In the genomic region with DNA sequence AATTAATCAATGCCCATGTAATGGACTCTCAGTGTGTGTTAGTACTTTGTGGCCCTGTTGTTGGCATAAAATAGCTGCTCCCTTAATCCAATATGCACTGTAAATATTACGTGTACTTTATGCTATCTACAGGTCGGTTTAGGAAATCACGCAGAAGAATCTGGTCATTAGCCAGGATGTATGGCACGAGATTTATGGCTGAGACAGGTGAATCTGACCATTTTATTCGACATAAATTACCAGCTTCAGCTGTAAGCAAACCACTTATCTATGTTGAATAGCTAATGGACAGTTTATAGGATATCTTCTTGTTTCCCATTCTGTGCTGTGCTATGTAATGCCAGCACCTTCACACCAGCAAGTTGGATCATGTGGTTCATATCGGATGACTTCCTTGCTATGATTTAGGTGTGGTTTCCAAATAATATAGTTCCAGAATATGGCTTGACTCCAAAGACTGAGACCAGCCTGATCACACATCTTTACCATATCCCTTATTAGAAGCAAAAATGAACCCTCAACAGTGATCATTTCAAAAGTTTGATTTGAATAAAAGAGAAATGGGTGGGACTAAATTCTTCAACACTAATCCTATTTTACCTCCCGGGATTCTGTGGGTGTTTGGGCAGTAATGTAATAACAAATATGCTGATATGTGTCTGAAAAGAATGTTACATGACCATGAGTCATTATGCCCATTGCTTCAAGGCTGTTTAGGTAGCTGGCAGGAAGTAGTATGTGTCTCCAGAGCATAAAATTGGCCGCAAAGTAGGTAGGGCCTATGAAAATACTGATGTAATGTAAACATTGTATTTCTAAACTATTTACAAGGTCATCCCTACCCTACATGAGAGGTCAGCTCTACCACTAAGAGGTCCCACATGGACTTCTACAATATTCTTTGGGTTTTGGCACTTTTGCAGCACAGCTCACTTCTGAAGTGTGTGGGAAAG, we compare ENCODE assay signal across 11 cellular contexts.
DNase-seq lines count a peak whose midpoint lies in the region; ATAC-seq lines count a peak whose summit lies in the region.
"Had no signal": no experiment of that assay in that cellular context is flagged by ENCODE, and none has a peak within 500 bp of the region (broad histone marks: within the 10 kb centered on the region; RNA-seq: fewer than 3 reads in every experiment).

No MANE protein-coding gene starts in this region.

- ATAC-seq in HG03039 (IDR thresholded peaks at IDR 0.05; ENCODE audit: unreplicated experiment), result no peak
- no peak for ATAC-seq in GM18867 (IDR thresholded peaks at IDR 0.05; ENCODE audit: unreplicated experiment)

- in situ Hi-C loops in T47D (cut with HindIII; ENCODE audit: low pct_unique_long_range_greater_than_20kb, low sequenced_read_pairs), result no loop called here

- DNase-seq in DMS153 (lab: John Stamatoyannopoulos, UW) (peak; percentile 60), NCI-H1417 treated with DMSO at 0.1 percent for 48 hours (lab: John Stamatoyannopoulos, UW) (peak; percentile 65), T47D (ENCODE audit: low read depth in 1 of 2, low spot score in 1 of 2) (peak; percentile 35 to 81), myocyte (ENCODE audit: low read depth) (peak; percentile 72), NCI-H2227 (lab: John Stamatoyannopoulos, UW; ENCODE audit: unreplicated experiment) (no peak)
- no peak for DNase-seq in activated CD4-positive, alpha-beta T cell treated with anti-CD3 and anti-CD28 coated beads, Interleukin-2, amount 50 U/mL, for 4 hours
- DNase-seq: activated effector memory CD4-positive, alpha-beta T cell treated with Interleukin-2 at 50 U/mL for 16 hours; posterior cingulate gyrus; Right ventricle myocardium superior had no signal

Comparison
In these comparisons a context has a peak if more than half of its experiments do, and no peak if none do; other contexts are left out.
1. DNase-seq: peak in DMS153 (single experiment), NCI-H1417 treated with DMSO at 0.1 percent for 48 hours (single experiment), T47D (2 of 2) and myocyte (single experiment); none in activated CD4-positive, alpha-beta T cell treated with anti-CD3 and anti-CD28 coated beads, Interleukin-2, amount 50 U/mL, for 4 hours (0 of 2) and NCI-H2227 (single experiment).